Comparison of ENCODE assay signal across 7 cellular contexts in the genomic region with DNA sequence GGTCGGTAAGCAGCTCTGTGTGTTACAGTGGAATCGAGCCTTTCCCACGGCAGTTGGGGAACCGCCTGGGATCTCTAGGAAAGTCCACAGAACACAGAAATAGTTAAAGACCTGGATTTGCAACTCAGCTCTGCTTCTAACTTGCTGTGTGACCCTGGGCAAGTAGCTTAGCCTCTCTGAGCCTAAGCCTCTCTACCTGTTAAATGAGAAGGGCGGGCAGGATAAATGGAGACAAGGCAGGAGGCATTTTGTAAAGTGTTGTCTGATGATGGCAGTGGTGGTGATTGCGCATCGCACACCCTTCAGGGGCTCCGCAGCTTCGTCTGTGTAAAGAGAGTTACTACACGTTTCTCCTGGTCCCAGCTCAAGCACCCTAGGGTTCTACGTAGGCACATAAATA. TPM values are rescaled to one million over a fixed set of nuclear protein-coding genes. Genes with fewer than 3 reads are reported as not detected.
"Had no signal": no experiment of that assay in that cellular context is flagged by ENCODE, and none has a peak within 500 bp of the region (broad histone marks: within the 10 kb centered on the region; RNA-seq: fewer than 3 reads in every experiment).

No MANE protein-coding gene starts in this region.

RNA-seq across cellular contexts. Expression of gene CA5A, which starts 28.2 kb away (rescaled TPM):
- total RNA-seq: LHCN-M2, MCF 10A, OCI-LY7, Right ventricle myocardium inferior, RPMI7951, SJCRH30, SK-MEL-5 had no signal
